27 cellular contexts compared by ENCODE assay signal in genomic region chr15:88312941-88313579, GRCh38. TPM values are rescaled to one million over a fixed set of nuclear protein-coding genes. Genes with fewer than 3 reads are reported as not detected.
"Had no signal": no experiment of that assay in that cellular context is flagged by ENCODE, and none has a peak within 500 bp of the region (broad histone marks: within the 10 kb centered on the region; RNA-seq: fewer than 3 reads in every experiment).

No MANE protein-coding gene starts in this region.

- ATAC-seq: heart right ventricle, left cardiac atrium, mucosa of descending colon, T-cell had no signal

- H3K36me3 Mint-ChIP-seq: activated naive CD8-positive, alpha-beta T cell treated with anti-CD3 and anti-CD28 coated beads for 36 hours; naive B cell; T-cell; type B pancreatic cell had no signal

- H3K4me3 Mint-ChIP-seq: activated naive CD8-positive, alpha-beta T cell treated with anti-CD3 and anti-CD28 coated beads for 36 hours; activated T-cell treated with anti-CD3 and anti-CD28 coated beads, Interleukin-2, amount 50 U/mL, for 24 hours; central memory CD8-positive, alpha-beta T cell; endodermal cell; naive B cell; neural crest cell; T-cell; type B pancreatic cell had no signal

- DNase-seq: activated CD4-positive, alpha-beta T cell treated with anti-CD3 and anti-CD28 coated beads, Interleukin-2, amount 50 U/mL, for 4 hours; activated CD8-positive, alpha-beta memory T cell treated with anti-CD3 and anti-CD28 coated beads for 24 hours; activated CD8-positive, alpha-beta memory T cell treated with anti-CD3 and anti-CD28 coated beads, Interleukin-2, amount 50 U/mL, for 4 hours; activated naive CD4-positive, alpha-beta T cell treated with Interleukin-2 at 50 U/mL for 16 hours; activated naive CD8-positive, alpha-beta T cell treated with anti-CD3 and anti-CD28 coated beads for 36 hours; activated T-cell treated with anti-CD3 and anti-CD28 coated beads, Interleukin-2, amount 50 U/mL, for 24 hours; amniotic stem cell; endodermal cell; esophagus squamous epithelium; heart right ventricle; islet precursor cell; left cardiac atrium; mesenchymal stem cell; mucosa of descending colon; naive B cell; occipital lobe; posterior cingulate gyrus; sigmoid colon; stimulated activated CD4-positive, alpha-beta T cell treated with anti-CD3 and anti-CD28 coated beads, Interleukin-4, amount 100 ng/mL, for 1 hour; stimulated activated naive CD4-positive, alpha-beta T cell; T-cell had no signal

- H3K27me3 ChIP-seq: esophagus squamous epithelium, sigmoid colon had no signal

- H3K27ac Mint-ChIP-seq: activated naive CD8-positive, alpha-beta T cell treated with anti-CD3 and anti-CD28 coated beads for 36 hours; activated T-cell treated with anti-CD3 and anti-CD28 coated beads, Interleukin-2, amount 50 U/mL, for 24 hours; endodermal cell; naive B cell; T-cell; type B pancreatic cell had no signal

- H3K9me3 ChIP-seq: esophagus squamous epithelium, heart right ventricle, mucosa of descending colon, sigmoid colon, thoracic aorta had no signal

- H3K27ac ChIP-seq: breast epithelium, esophagus squamous epithelium, heart right ventricle, sigmoid colon, thoracic aorta had no signal

- H3K4me3 ChIP-seq: breast epithelium, esophagus squamous epithelium, heart right ventricle, mucosa of descending colon, sigmoid colon, thoracic aorta had no signal

- H3K4me1 Mint-ChIP-seq: activated naive CD8-positive, alpha-beta T cell treated with anti-CD3 and anti-CD28 coated beads for 36 hours; central memory CD8-positive, alpha-beta T cell; endodermal cell; naive B cell; neural crest cell; T-cell had no signal

- H3K36me3 ChIP-seq: breast epithelium, esophagus squamous epithelium, heart right ventricle, sigmoid colon, thoracic aorta had no signal

- H3K9me3 Mint-ChIP-seq: central memory CD8-positive, alpha-beta T cell had no signal

- H3K4me1 ChIP-seq: breast epithelium, esophagus squamous epithelium, heart right ventricle, sigmoid colon had no signal

RNA-seq across cellular contexts. Expression of gene NTRK3, which starts 56.5 kb away (rescaled TPM):
- total RNA-seq: activated naive CD8-positive, alpha-beta T cell treated with anti-CD3 and anti-CD28 coated beads for 36 hours; fibroblast of villous mesenchyme; T-cell had no signal
